8 cellular contexts compared by ENCODE assay signal in the genomic region with DNA sequence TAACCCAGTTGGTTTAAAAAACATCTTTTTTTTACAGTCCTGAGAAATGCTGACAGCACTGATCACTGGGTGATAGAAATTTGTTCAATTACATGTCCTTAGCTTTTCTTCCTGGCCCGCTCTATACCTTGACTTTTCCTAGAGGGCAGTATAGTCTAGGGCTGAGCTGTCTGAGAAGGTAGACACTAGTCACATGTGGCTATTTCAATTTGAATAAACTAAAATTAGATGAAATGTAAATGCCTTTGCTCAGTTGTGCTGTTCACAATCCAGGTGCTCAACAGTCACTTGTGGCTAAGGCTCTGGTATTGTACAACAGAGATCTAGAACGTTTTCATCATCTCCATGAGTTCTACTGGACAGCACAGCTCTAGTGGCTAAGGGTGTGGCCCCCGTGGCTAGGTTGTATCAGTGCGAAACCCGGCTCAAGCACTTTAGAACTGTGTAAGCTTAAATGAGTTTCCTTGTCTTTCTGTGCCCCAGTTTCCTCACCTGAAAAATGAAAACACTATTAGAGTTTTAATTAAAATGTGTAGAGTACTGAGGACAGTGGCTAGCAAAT.
DNase-seq lines count a peak whose midpoint lies in the region; ATAC-seq and TF ChIP-seq lines count a peak whose summit lies in the region.
"Had no signal": no experiment of that assay in that cellular context is flagged by ENCODE, and none has a peak within 500 bp of the region (broad histone marks: within the 10 kb centered on the region; RNA-seq: fewer than 3 reads in every experiment).

No MANE protein-coding gene starts in this region.

- peaks cover 0 to under 1% (median 0%) of the 10 kb centered on the region in 3 donors for H3K27me3 Mint-ChIP-seq in naive B cell
- peaks cover 3% of the 10 kb centered on the region for H3K27me3 Mint-ChIP-seq in activated CD8-positive, alpha-beta T cell treated with anti-CD3 and anti-CD28 coated beads for 36 hours
- H3K27me3 Mint-ChIP-seq in natural killer cell (ENCODE audit: low read depth in 2 of 2) = no peaks in the 10 kb centered on the region

- DNase-seq in HEK293T (ENCODE audit: extremely low spot score) (peak; percentile 16), LHCN-M2 (ENCODE audit: low read depth) (peak; percentile 9), naive B cell (peak; percentile 16), NCI-H2107 (lab: John Stamatoyannopoulos, UW) (no peak), natural killer cell (no peak)
- DNase-seq in activated CD8-positive, alpha-beta T cell treated with anti-CD3 and anti-CD28 coated beads for 36 hours = no peak
- DNase-seq: hippocampal formation had no signal

- CTCF ChIA-PET in HEK293T (lab: Yijun Ruan, JAX) = interaction anchor here (0.7 to 1.1 kb wide), 3 partner anchors 18 to 387 kb away, joined by 3 to 10 read pairs (median 3); no protein-coding TSS in a partner anchor
- CTCF ChIA-PET in activated CD8-positive, alpha-beta T cell treated with anti-CD3 and anti-CD28 coated beads for 36 hours (lab: Charles Lee) = no interaction called here

- H3K36me3 Mint-ChIP-seq in naive B cell = no peaks in the 10 kb centered on the region
- H3K36me3 Mint-ChIP-seq in activated CD8-positive, alpha-beta T cell treated with anti-CD3 and anti-CD28 coated beads for 36 hours (ENCODE audit: low read depth) = no peaks in the 10 kb centered on the region
- no peaks in the 10 kb centered on the region for H3K36me3 Mint-ChIP-seq in natural killer cell

- H3K4me3 Mint-ChIP-seq in naive B cell = no peak overlapping the region
- H3K4me3 Mint-ChIP-seq in activated CD8-positive, alpha-beta T cell treated with anti-CD3 and anti-CD28 coated beads for 36 hours = no peak overlapping the region
- no peak overlapping the region for H3K4me3 Mint-ChIP-seq in natural killer cell

- POLR2A ChIA-PET in HEK293T (lab: Yijun Ruan, JAX) = no interaction called here
- POLR2A ChIA-PET in activated CD8-positive, alpha-beta T cell treated with anti-CD3 and anti-CD28 coated beads for 36 hours (lab: Charles Lee) = no interaction called here

- TF ChIP-seq CTCF in activated CD8-positive, alpha-beta T cell treated with anti-CD3 and anti-CD28 coated beads for 36 hours (IDR thresholded peaks at IDR 0.05) = no peak
- TF ChIP-seq CTCF in natural killer cell (IDR thresholded peaks at IDR 0.05) = no peak

- H3K9me3 Mint-ChIP-seq in naive B cell = no peaks in the 10 kb centered on the region
- H3K9me3 Mint-ChIP-seq in activated CD8-positive, alpha-beta T cell treated with anti-CD3 and anti-CD28 coated beads for 36 hours = no peaks in the 10 kb centered on the region
- no peaks in the 10 kb centered on the region for H3K9me3 Mint-ChIP-seq in natural killer cell

- no peak overlapping the region for H3K27ac Mint-ChIP-seq in naive B cell
- H3K27ac Mint-ChIP-seq in activated CD8-positive, alpha-beta T cell treated with anti-CD3 and anti-CD28 coated beads for 36 hours = no peak overlapping the region
- no peak overlapping the region for H3K27ac Mint-ChIP-seq in natural killer cell

- intact Hi-C loops in activated CD8-positive, alpha-beta T cell treated with anti-CD3 and anti-CD28 coated beads for 36 hours (cut with micrococcal nuclease) = no loop called here
- intact Hi-C loops in natural killer cell (cut with micrococcal nuclease) = no loop called here

- H3K4me1 Mint-ChIP-seq in naive B cell (peaks cover 6 to 7% (median 7%) of the 10 kb centered on the region in 3 donors), natural killer cell (no peaks in the 10 kb centered on the region)
- no peaks in the 10 kb centered on the region for H3K4me1 Mint-ChIP-seq in activated CD8-positive, alpha-beta T cell treated with anti-CD3 and anti-CD28 coated beads for 36 hours (ENCODE audit: low read depth)

- ATAC-seq in GM18868 (IDR thresholded peaks at IDR 0.05; ENCODE audit: unreplicated experiment) (peak; percentile 87), naive B cell (ENCODE audit: low read depth in 2 of 2) (peak; percentile 82 to 92), natural killer cell (no peak)
- no peak for ATAC-seq in activated CD8-positive, alpha-beta T cell treated with anti-CD3 and anti-CD28 coated beads for 36 hours

TF ChIP-seq in HEK293T, 16 proteins besides CTCF, POLR2A, EP300 and RAD21:
- TF ChIP-seq ELF4 (IDR thresholded peaks at IDR 0.05) (no peak), L3MBTL2 (conservative IDR thresholded peaks at IDR 0.05) (no peak), TARDBP (IDR thresholded peaks at IDR 0.05) (no peak), SUZ12 (IDR thresholded peaks at IDR 0.05) (no peak), HDGF (IDR thresholded peaks at IDR 0.05; ENCODE audit: borderline replicate concordance) (no peak), FOXA1 (IDR thresholded peaks at IDR 0.05) (no peak), FOXK2 (IDR thresholded peaks at IDR 0.05) (no peak)

Comparison
In these comparisons a context has a peak if more than half of its experiments do, and no peak if none do; other contexts are left out.
1. ATAC-seq: peak in GM18868 (single experiment) and naive B cell (2 of 2); none in activated CD8-positive, alpha-beta T cell treated with anti-CD3 and anti-CD28 coated beads for 36 hours (single experiment) and natural killer cell (0 of 3).
2. DNase-seq: peak in HEK293T (single experiment), LHCN-M2 (single experiment) and naive B cell (single experiment); none in NCI-H2107 (single experiment), activated CD8-positive, alpha-beta T cell treated with anti-CD3 and anti-CD28 coated beads for 36 hours (single experiment) and natural killer cell (single experiment).